Comparison of ENCODE assay signal across 1 cellular context in genomic region chr1:244448279-244449036, GRCh38.
TF ChIP-seq lines count a peak whose summit lies in the region.

No MANE protein-coding gene starts in this region.

TF ChIP-seq in SK-N-SH, 30 proteins besides CTCF, POLR2A, EP300 and RAD21 (continued from another document):
- TF ChIP-seq IRF3 (IDR thresholded peaks at IDR 0.05; ENCODE audit: low read depth, low read length) (no peak), JUND (IDR thresholded peaks at IDR 0.05) (no peak), YY1 (IDR thresholded peaks at IDR 0.05; ENCODE audit: low read depth) (no peak), MAX (IDR thresholded peaks at IDR 0.05; ENCODE audit: low read depth) (no peak), RFX5 (IDR thresholded peaks at IDR 0.05; ENCODE audit: low read length) (no peak), SIN3A (IDR thresholded peaks at IDR 0.05; ENCODE audit: borderline replicate concordance, low read depth, low read length) (no peak), FOXJ3 (CRISPR knock-in tag; IDR thresholded peaks at IDR 0.05) (no peak), USF2 (IDR thresholded peaks at IDR 0.05; ENCODE audit: borderline replicate concordance, low read depth, low read length) (no peak)
